In the genomic region with DNA sequence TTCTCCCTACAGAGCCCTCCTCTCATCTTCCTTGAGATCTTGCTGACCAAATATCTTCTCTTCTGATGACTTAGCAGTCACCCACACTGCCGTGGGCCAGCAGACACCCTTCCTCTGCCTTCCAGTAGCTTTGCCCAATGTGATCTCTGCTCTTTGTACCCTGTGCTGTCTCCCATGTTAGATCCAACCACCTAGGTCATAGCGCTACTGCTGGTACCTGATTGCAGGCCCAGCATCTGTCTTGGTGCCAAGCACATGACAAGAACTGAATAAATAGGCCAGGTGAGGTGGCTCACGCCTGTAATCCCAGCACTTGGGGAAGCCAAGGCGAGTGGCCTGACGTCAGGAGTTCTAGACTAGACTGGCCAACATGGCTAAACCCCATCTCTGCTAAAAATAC, we compare ENCODE assay signal across 17 cellular contexts. TPM values are rescaled to one million over a fixed set of nuclear protein-coding genes. Genes with fewer than 3 reads are reported as not detected.
A peak's percentile ranks its signal among the peaks of the same experiment; 100 is the strongest.
DNase-seq lines count a peak whose midpoint lies in the region; ATAC-seq and TF ChIP-seq lines count a peak whose summit lies in the region.
"Had no signal": no experiment of that assay in that cellular context is flagged by ENCODE, and none has a peak within 500 bp of the region (broad histone marks: within the 10 kb centered on the region; RNA-seq: fewer than 3 reads in every experiment).

No MANE protein-coding gene starts in this region.

- H3K36me3 Mint-ChIP-seq in progenitor cell of endocrine pancreas (ENCODE audit: insufficient read depth) = no peaks in the 10 kb centered on the region
- H3K36me3 Mint-ChIP-seq in activated CD8-positive, alpha-beta T cell treated with anti-CD3 and anti-CD28 coated beads, Interleukin-2, amount 10 ng/mL, durations not matched to agents 7 days and 5 days (ENCODE audit: low read depth) = no peaks in the 10 kb centered on the region
- H3K36me3 Mint-ChIP-seq: CD4-positive, alpha-beta memory T cell had no signal

- no peaks in the 10 kb centered on the region for H3K9me3 Mint-ChIP-seq in progenitor cell of endocrine pancreas (ENCODE audit: low read depth)
- no peaks in the 10 kb centered on the region for H3K9me3 Mint-ChIP-seq in activated CD8-positive, alpha-beta T cell treated with anti-CD3 and anti-CD28 coated beads, Interleukin-2, amount 10 ng/mL, durations not matched to agents 7 days and 5 days (ENCODE audit: insufficient read depth)
- H3K9me3 Mint-ChIP-seq: CD4-positive, alpha-beta memory T cell; GM23338; HFFc6 had no signal

- TF ChIP-seq CTCF in right lobe of liver (IDR thresholded peaks at IDR 0.05) (peak in 1 of 4 donors; percentile 11), progenitor cell of endocrine pancreas (IDR thresholded peaks at IDR 0.05; ENCODE audit: unreplicated experiment) (no peak), mucosa of descending colon (IDR thresholded peaks at IDR 0.05) (no peak)

- H3K36me3 ChIP-seq in right lobe of liver = no peaks in the 10 kb centered on the region
- no peaks in the 10 kb centered on the region for H3K36me3 ChIP-seq in mucosa of descending colon (ENCODE audit: low read depth)
- H3K36me3 ChIP-seq: HAP-1 had no signal

- intact Hi-C loops in right lobe of liver (cut with DNase I) (loop anchor here in 1 of 2 donors (10.0 kb wide), 1 partner anchor 244 kb away; no protein-coding TSS in a partner anchor), mucosa of descending colon (cut with DNase I, micrococcal nuclease) (loop anchor here in 1 of 2 donors (10.0 kb wide), 2 partner anchors 584 to 864 kb away; no protein-coding TSS in a partner anchor)

- H3K9me3 ChIP-seq in right lobe of liver (no peaks in the 10 kb centered on the region), mucosa of descending colon (no peaks in the 10 kb centered on the region)
- H3K9me3 ChIP-seq: HAP-1 had no signal

- no peak for TF ChIP-seq POLR2A in right lobe of liver (IDR thresholded peaks at IDR 0.05)

- peak; percentile 83 for ATAC-seq in left lobe of liver
- ATAC-seq in right lobe of liver = peak; percentile 77 to 86 (median 84)
- ATAC-seq in mucosa of descending colon = no peak
- no peak for ATAC-seq in activated CD8-positive, alpha-beta T cell treated with anti-CD3 and anti-CD28 coated beads, Interleukin-2, amount 10 ng/mL, durations not matched to agents 7 days and 5 days
- ATAC-seq: GM23338 had no signal

- H3K4me3 Mint-ChIP-seq in progenitor cell of endocrine pancreas (ENCODE audit: low read depth) = no peak overlapping the region
- no peak overlapping the region for H3K4me3 Mint-ChIP-seq in activated CD8-positive, alpha-beta T cell treated with anti-CD3 and anti-CD28 coated beads, Interleukin-2, amount 10 ng/mL, durations not matched to agents 7 days and 5 days
- H3K4me3 Mint-ChIP-seq: CD4-positive, alpha-beta memory T cell; GM23338; HFFc6 had no signal

- CTCF ChIA-PET in activated CD8-positive, alpha-beta T cell treated with anti-CD3 and anti-CD28 coated beads, Interleukin-2, amount 10 ng/mL, durations not matched to agents 7 days and 5 days (lab: Charles Lee) = no interaction called here

- peak overlapping the region; percentile 72 to 97 (median 94) for H3K27ac ChIP-seq in right lobe of liver

- POLR2A ChIA-PET in activated CD8-positive, alpha-beta T cell treated with anti-CD3 and anti-CD28 coated beads, Interleukin-2, amount 10 ng/mL, durations not matched to agents 7 days and 5 days (lab: Charles Lee) = no interaction called here

- H3K4me1 Mint-ChIP-seq in progenitor cell of endocrine pancreas (ENCODE audit: low read depth) = peaks cover 6% of the 10 kb centered on the region
- peaks cover 9% of the 10 kb centered on the region for H3K4me1 Mint-ChIP-seq in activated CD8-positive, alpha-beta T cell treated with anti-CD3 and anti-CD28 coated beads, Interleukin-2, amount 10 ng/mL, durations not matched to agents 7 days and 5 days (ENCODE audit: low read depth)

- DNase-seq in left lobe of liver (ENCODE audit: low spot score) (peak; percentile 95), right lobe of liver (peak; percentile 79 to 95 (median 91)), progenitor cell of endocrine pancreas (ENCODE audit: low spot score, unreplicated experiment) (no peak), mucosa of descending colon (no peak), NCI-H2227 (lab: John Stamatoyannopoulos, UW; ENCODE audit: unreplicated experiment) (no peak), HUDEP-2 (lab: John Stamatoyannopoulos, UW; ENCODE audit: unreplicated experiment in 76 of 76) (no peak)
- no peak for DNase-seq in activated CD8-positive, alpha-beta T cell treated with anti-CD3 and anti-CD28 coated beads, Interleukin-2, amount 10 ng/mL, durations not matched to agents 7 days and 5 days
- DNase-seq: C1 segment of cervical spinal cord; Calu3; CD4-positive, alpha-beta memory T cell; COR-L47; DMS53; DMS79 treated with DMSO at 0.1 percent for 48 hours; GF-D8; HFFc6 had no signal

- WGBS in right lobe of liver (ENCODE audit: insufficient coverage, low coverage, low lambda C conversion rate, missing lambda C conversion rate) = 18% methylated on average over 2 of the region's 5 CpGs

- H3K4me3 ChIP-seq in right lobe of liver (peak overlapping the region in 1 of 3 donors; percentile 5), mucosa of descending colon (no peak overlapping the region)
- H3K4me3 ChIP-seq: GM23338, HAP-1 had no signal

- H3K27me3 ChIP-seq in right lobe of liver = no peaks in the 10 kb centered on the region

- peak overlapping the region; percentile 6 for H3K27ac Mint-ChIP-seq in progenitor cell of endocrine pancreas
- no peak overlapping the region for H3K27ac Mint-ChIP-seq in activated CD8-positive, alpha-beta T cell treated with anti-CD3 and anti-CD28 coated beads, Interleukin-2, amount 10 ng/mL, durations not matched to agents 7 days and 5 days
- H3K27ac Mint-ChIP-seq: GM23338, HFFc6 had no signal

- H3K4me1 ChIP-seq in right lobe of liver = peaks cover 0 to 17% (median 6%) of the 10 kb centered on the region in 4 donors
- no peaks in the 10 kb centered on the region for H3K4me1 ChIP-seq in mucosa of descending colon (ENCODE audit: low read depth)

- H3K27me3 Mint-ChIP-seq in progenitor cell of endocrine pancreas = no peaks in the 10 kb centered on the region
- peaks cover 2% of the 10 kb centered on the region for H3K27me3 Mint-ChIP-seq in activated CD8-positive, alpha-beta T cell treated with anti-CD3 and anti-CD28 coated beads, Interleukin-2, amount 10 ng/mL, durations not matched to agents 7 days and 5 days (ENCODE audit: low read depth)
- H3K27me3 Mint-ChIP-seq: CD4-positive, alpha-beta memory T cell had no signal

RNA-seq across cellular contexts. Expression of gene CLYBL, which starts 44.5 kb away (rescaled TPM):
- total RNA-seq in left lobe of liver (45.0 TPM), right lobe of liver (10 to 100 TPM; 38.1 to 56.8 (median 46.4) TPM), progenitor cell of endocrine pancreas (4.7 and 4.9 TPM in 2 replicates), mucosa of descending colon (10 to 100 TPM; 15.8 to 45.0 (median 25.5) TPM)
- total RNA-seq in activated CD8-positive, alpha-beta T cell treated with anti-CD3 and anti-CD28 coated beads, Interleukin-2, amount 10 ng/mL, durations not matched to agents 7 days and 5 days = 1 to 10 TPM; 6.0 to 8.2 TPM

Comparison
In these comparisons a context has a peak if more than half of its experiments do, and no peak if none do; other contexts are left out.
1. ATAC-seq: peak in left lobe of liver (single experiment) and right lobe of liver (4 of 4); none in mucosa of descending colon (single experiment) and activated CD8-positive, alpha-beta T cell treated with anti-CD3 and anti-CD28 coated beads, Interleukin-2, amount 10 ng/mL, durations not matched to agents 7 days and 5 days (single experiment).
2. DNase-seq: peak in left lobe of liver (single experiment) and right lobe of liver (3 of 3); none in progenitor cell of endocrine pancreas (single experiment), mucosa of descending colon (0 of 3), NCI-H2227 (single experiment), HUDEP-2 (0 of 76) and activated CD8-positive, alpha-beta T cell treated with anti-CD3 and anti-CD28 coated beads, Interleukin-2, amount 10 ng/mL, durations not matched to agents 7 days and 5 days (single experiment).